16 cellular contexts compared by ENCODE assay signal in genomic region chr22:47195156-47195675, GRCh38.
DNase-seq lines count a peak whose midpoint lies in the region; ATAC-seq and TF ChIP-seq lines count a peak whose summit lies in the region.
"Had no signal": no experiment of that assay in that cellular context is flagged by ENCODE, and none has a peak within 500 bp of the region (broad histone marks: within the 10 kb centered on the region; RNA-seq: fewer than 3 reads in every experiment).

No MANE protein-coding gene starts in this region.

- H3K36me3 ChIP-seq in osteoblast (ENCODE audit: insufficient read depth, low read length) (no peaks in the 10 kb centered on the region), upper lobe of right lung (no peaks in the 10 kb centered on the region)

- H3K36me3 Mint-ChIP-seq in T-helper 17 cell (ENCODE audit: low read depth), result no peaks in the 10 kb centered on the region

- H3K27me3 Mint-ChIP-seq in T-helper 17 cell, result peaks cover 4% of the 10 kb centered on the region

- no peak overlapping the region for H3K4me3 Mint-ChIP-seq in T-helper 17 cell
- H3K4me3 Mint-ChIP-seq: GM23338 had no signal

- peak overlapping the region; percentile 59 for H3K27ac Mint-ChIP-seq in T-helper 17 cell
- H3K27ac Mint-ChIP-seq: GM23338 had no signal

- H4K20me1 ChIP-seq in osteoblast (ENCODE audit: insufficient read depth, low read length), result no peaks in the 10 kb centered on the region

- no peaks in the 10 kb centered on the region for H3K9me3 ChIP-seq in T-helper 17 cell (ENCODE audit: control insufficient read depth, low read length, poor library complexity, severe bottlenecking)
- no peaks in the 10 kb centered on the region for H3K9me3 ChIP-seq in osteoblast (ENCODE audit: low read depth, low read length)
- no peaks in the 10 kb centered on the region for H3K9me3 ChIP-seq in upper lobe of right lung

- H2AFZ ChIP-seq in osteoblast (ENCODE audit: low read length), result no peak overlapping the region
- H2AFZ ChIP-seq: GM23338 had no signal

- ATAC-seq in T-helper 17 cell (no peak), upper lobe of right lung (no peak)
- ATAC-seq: GM23338 had no signal

- DNase-seq in activated effector memory CD4-positive, alpha-beta T cell treated with anti-CD3 and anti-CD28 coated beads, Interleukin-2, amount 50 U/mL, for 16 hours, result peak; percentile 36
- DNase-seq in activated effector memory CD4-positive, alpha-beta T cell treated with Interleukin-2 at 50 U/mL for 16 hours, result no peak
- DNase-seq in T-helper 17 cell (peak in 1 of 3 donors; percentile 1), osteoblast (ENCODE audit: insufficient read length, low spot score, missing footprints) (peak; percentile 72), upper lobe of right lung (peak; percentile 38), anterior cingulate cortex (lab: John Stamatoyannopoulos, UW) (no peak), NCI-H1105 treated with DMSO at 0.1 percent for 48 hours (lab: John Stamatoyannopoulos, UW) (no peak)
- DNase-seq: DMS 273 treated with DMSO at 0.1 percent for 48 hours, KG1, NCI-H1048, NCI-H1694, NCI-H2107, NCI-H226, NCI-H526 had no signal

- H3K4me3 ChIP-seq in osteoblast (ENCODE audit: insufficient read depth, low read length) (no peak overlapping the region), upper lobe of right lung (no peak overlapping the region)
- H3K4me3 ChIP-seq: GM23338 had no signal

- H3K4me2 ChIP-seq in osteoblast (ENCODE audit: insufficient read depth, low read length), result no peak overlapping the region
- H3K4me2 ChIP-seq: GM23338 had no signal

- intact Hi-C loops in upper lobe of right lung (cut with DNase I), result no loop called here

- no peaks in the 10 kb centered on the region for H3K4me1 ChIP-seq in osteoblast (ENCODE audit: insufficient read depth, low read length)
- H3K4me1 ChIP-seq in upper lobe of right lung, result no peaks in the 10 kb centered on the region

- no peaks in the 10 kb centered on the region for H3K4me1 Mint-ChIP-seq in T-helper 17 cell
- H3K4me1 Mint-ChIP-seq: GM23338 had no signal

- no peak overlapping the region for H3K27ac ChIP-seq in osteoblast (ENCODE audit: low read depth, low read length)
- H3K27ac ChIP-seq in upper lobe of right lung, result no peak overlapping the region
- H3K27ac ChIP-seq: RWPE1 had no signal

- H3K27me3 ChIP-seq in osteoblast (ENCODE audit: insufficient read depth, low read length), result no peaks in the 10 kb centered on the region
- H3K27me3 ChIP-seq in upper lobe of right lung, result no peaks in the 10 kb centered on the region

- no peaks in the 10 kb centered on the region for H3K79me2 ChIP-seq in osteoblast (ENCODE audit: insufficient read depth, low read length)

- TF ChIP-seq CTCF in osteoblast (IDR thresholded peaks at IDR 0.05; ENCODE audit: extremely low read depth, low read depth, low read length), result no peak
- no peak for TF ChIP-seq CTCF in upper lobe of right lung (IDR thresholded peaks at IDR 0.05)

Comparison
In these comparisons a context has a peak if more than half of its experiments do, and no peak if none do; other contexts are left out.
1. DNase-seq: peak in activated effector memory CD4-positive, alpha-beta T cell treated with anti-CD3 and anti-CD28 coated beads, Interleukin-2, amount 50 U/mL, for 16 hours (single experiment), osteoblast (single experiment) and upper lobe of right lung (single experiment); none in activated effector memory CD4-positive, alpha-beta T cell treated with Interleukin-2 at 50 U/mL for 16 hours (single experiment), anterior cingulate cortex (0 of 58) and NCI-H1105 treated with DMSO at 0.1 percent for 48 hours (single experiment).